ENCODE assay signal across 1 cellular context in genomic region chr15:38610748-38611147, GRCh38.
TF ChIP-seq lines count a peak whose summit lies in the region.

No MANE protein-coding gene starts in this region.

TF ChIP-seq in GM23338, 12 proteins besides CTCF, POLR2A, EP300 and RAD21 (continued from another document):
- TF ChIP-seq, protein P1, sequence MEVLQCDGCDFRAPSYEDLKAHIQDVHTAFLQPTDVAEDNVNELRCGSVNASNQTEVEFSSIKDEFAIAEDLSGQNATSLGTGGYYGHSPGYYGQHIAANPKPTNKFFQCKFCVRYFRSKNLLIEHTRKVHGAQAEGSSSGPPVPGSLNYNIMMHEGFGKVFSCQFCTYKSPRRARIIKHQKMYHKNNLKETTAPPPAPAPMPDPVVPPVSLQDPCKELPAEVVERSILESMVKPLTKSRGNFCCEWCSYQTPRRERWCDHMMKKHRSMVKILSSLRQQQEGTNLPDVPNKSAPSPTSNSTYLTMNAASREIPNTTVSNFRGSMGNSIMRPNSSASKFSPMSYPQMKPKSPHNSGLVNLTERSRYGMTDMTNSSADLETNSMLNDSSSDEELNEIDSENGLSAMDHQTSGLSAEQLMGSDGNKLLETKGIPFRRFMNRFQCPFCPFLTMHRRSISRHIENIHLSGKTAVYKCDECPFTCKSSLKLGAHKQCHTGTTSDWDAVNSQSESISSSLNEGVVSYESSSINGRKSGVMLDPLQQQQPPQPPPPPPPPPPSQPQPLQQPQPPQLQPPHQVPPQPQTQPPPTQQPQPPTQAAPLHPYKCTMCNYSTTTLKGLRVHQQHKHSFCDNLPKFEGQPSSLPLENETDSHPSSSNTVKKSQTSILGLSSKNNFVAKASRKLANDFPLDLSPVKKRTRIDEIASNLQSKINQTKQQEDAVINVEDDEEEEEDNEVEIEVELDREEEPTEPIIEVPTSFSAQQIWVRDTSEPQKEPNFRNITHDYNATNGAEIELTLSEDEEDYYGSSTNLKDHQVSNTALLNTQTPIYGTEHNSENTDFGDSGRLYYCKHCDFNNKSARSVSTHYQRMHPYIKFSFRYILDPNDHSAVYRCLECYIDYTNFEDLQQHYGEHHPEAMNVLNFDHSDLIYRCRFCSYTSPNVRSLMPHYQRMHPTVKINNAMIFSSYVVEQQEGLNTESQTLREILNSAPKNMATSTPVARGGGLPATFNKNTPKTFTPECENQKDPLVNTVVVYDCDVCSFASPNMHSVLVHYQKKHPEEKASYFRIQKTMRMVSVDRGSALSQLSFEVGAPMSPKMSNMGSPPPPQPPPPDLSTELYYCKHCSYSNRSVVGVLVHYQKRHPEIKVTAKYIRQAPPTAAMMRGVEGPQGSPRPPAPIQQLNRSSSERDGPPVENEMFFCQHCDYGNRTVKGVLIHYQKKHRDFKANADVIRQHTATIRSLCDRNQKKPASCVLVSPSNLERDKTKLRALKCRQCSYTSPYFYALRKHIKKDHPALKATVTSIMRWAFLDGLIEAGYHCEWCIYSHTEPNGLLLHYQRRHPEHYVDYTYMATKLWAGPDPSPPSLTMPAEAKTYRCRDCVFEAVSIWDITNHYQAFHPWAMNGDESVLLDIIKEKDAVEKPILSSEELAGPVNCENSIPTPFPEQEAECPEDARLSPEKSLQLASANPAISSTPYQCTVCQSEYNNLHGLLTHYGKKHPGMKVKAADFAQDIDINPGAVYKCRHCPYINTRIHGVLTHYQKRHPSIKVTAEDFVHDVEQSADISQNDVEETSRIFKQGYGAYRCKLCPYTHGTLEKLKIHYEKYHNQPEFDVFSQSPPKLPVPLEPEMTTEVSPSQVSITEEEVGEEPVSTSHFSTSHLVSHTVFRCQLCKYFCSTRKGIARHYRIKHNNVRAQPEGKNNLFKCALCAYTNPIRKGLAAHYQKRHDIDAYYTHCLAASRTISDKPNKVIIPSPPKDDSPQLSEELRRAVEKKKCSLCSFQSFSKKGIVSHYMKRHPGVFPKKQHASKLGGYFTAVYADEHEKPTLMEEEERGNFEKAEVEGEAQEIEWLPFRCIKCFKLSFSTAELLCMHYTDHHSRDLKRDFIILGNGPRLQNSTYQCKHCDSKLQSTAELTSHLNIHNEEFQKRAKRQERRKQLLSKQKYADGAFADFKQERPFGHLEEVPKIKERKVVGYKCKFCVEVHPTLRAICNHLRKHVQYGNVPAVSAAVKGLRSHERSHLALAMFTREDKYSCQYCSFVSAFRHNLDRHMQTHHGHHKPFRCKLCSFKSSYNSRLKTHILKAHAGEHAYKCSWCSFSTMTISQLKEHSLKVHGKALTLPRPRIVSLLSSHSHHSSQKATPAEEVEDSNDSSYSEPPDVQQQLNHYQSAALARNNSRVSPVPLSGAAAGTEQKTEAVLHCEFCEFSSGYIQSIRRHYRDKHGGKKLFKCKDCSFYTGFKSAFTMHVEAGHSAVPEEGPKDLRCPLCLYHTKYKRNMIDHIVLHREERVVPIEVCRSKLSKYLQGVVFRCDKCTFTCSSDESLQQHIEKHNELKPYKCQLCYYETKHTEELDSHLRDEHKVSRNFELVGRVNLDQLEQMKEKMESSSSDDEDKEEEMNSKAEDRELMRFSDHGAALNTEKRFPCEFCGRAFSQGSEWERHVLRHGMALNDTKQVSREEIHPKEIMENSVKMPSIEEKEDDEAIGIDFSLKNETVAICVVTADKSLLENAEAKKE (CRISPR knock-in tag; IDR thresholded peaks at IDR 0.05) = no peak
- TF ChIP-seq CREB1 (CRISPR knock-in tag; IDR thresholded peaks at IDR 0.05; ENCODE audit: low read depth) (no peak), ZNF114 (CRISPR knock-in tag; IDR thresholded peaks at IDR 0.05) (no peak), ZNF331 (CRISPR knock-in tag; IDR thresholded peaks at IDR 0.05; ENCODE audit: low read depth) (no peak)
- TF ChIP-seq, protein P2, sequence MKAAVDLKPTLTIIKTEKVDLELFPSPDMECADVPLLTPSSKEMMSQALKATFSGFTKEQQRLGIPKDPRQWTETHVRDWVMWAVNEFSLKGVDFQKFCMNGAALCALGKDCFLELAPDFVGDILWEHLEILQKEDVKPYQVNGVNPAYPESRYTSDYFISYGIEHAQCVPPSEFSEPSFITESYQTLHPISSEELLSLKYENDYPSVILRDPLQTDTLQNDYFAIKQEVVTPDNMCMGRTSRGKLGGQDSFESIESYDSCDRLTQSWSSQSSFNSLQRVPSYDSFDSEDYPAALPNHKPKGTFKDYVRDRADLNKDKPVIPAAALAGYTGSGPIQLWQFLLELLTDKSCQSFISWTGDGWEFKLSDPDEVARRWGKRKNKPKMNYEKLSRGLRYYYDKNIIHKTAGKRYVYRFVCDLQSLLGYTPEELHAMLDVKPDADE (IDR thresholded peaks at IDR 0.05) = no peak
